15 cellular contexts compared by ENCODE assay signal in genomic region chr17:72699566-72699965, GRCh38.
A peak's percentile ranks its signal among the peaks of the same experiment; 100 is the strongest.
DNase-seq lines count a peak whose midpoint lies in the region; ATAC-seq, FAIRE-seq and TF ChIP-seq lines count a peak whose summit lies in the region.
"Had no signal": no experiment of that assay in that cellular context is flagged by ENCODE, and none has a peak within 500 bp of the region (broad histone marks: within the 10 kb centered on the region; RNA-seq: fewer than 3 reads in every experiment).

No MANE protein-coding gene starts in this region.

- H3K27ac ChIP-seq in A549: peak overlapping the region; percentile 55 to 85
- peak overlapping the region; percentile 6 for H3K27ac ChIP-seq in layer of hippocampus (ENCODE audit: low read depth, low read length)
- H3K27ac ChIP-seq: lower lobe of right lung, vagina had no signal

- H3K9me3 ChIP-seq in A549: peaks cover 6% of the 10 kb centered on the region; the same call in 1 of the 3 replicates
- H3K9me3 ChIP-seq: lower lobe of right lung, vagina had no signal

- no peak for TF ChIP-seq POLR2A in A549 (IDR thresholded peaks at IDR 0.05; ENCODE audit: low read length)

- peaks cover 53% of the 10 kb centered on the region for H3K4me1 ChIP-seq in A549
- H3K4me1 ChIP-seq: lower lobe of right lung had no signal

- H3K27me3 ChIP-seq in layer of hippocampus (ENCODE audit: control insufficient read depth, insufficient read depth, low read length): no peaks in the 10 kb centered on the region
- H3K27me3 ChIP-seq: vagina had no signal

- H3K4me3 ChIP-seq in A549 (no peak overlapping the region), cardiac fibroblast (replicated peaks in 1 of 2; ENCODE audit: low read depth in 2 of 2, low read length in 2 of 2) (no peak overlapping the region)
- H3K4me3 ChIP-seq: lower lobe of right lung, vagina had no signal

- no peak for TF ChIP-seq EP300 in A549 (IDR thresholded peaks at IDR 0.05)

- POLR2A ChIA-PET in A549 (lab: Yijun Ruan, JAX) (interaction anchor here (1.2 kb wide), 1 partner anchor 97 kb away, joined by 4 read pairs; no protein-coding TSS in a partner anchor), GM10248 (lab: Yijun Ruan, JAX) (no interaction called here)

- no peak for FAIRE-seq in A549 (lab: Jason Lieb, UNC)
- FAIRE-seq: GM12892 had no signal

- CTCF ChIA-PET in A549 (lab: Yijun Ruan, JAX) (interaction anchor here (0.6 to 22.2 kb wide), 9 partner anchors 11 to 602 kb away, joined by 3 to 240 read pairs (median 5); no protein-coding TSS in a partner anchor), GM10248 (lab: Yijun Ruan, JAX) (interaction anchor here (1.1 to 2.5 kb wide), 2 partner anchors 26 to 139 kb away, joined by 3 to 9 read pairs; no protein-coding TSS in a partner anchor)

- WGBS in A549 (ENCODE audit: missing lambda C conversion rate): 77% methylated on average over 5 of the region's 5 CpGs

- no peak for ATAC-seq in A549
- ATAC-seq in HG03139 (IDR thresholded peaks at IDR 0.05; ENCODE audit: unreplicated experiment): no peak
- ATAC-seq in GM21381 (IDR thresholded peaks at IDR 0.05; ENCODE audit: unreplicated experiment): no peak
- ATAC-seq: lower lobe of right lung had no signal

- no peak for TF ChIP-seq CTCF in A549 (IDR thresholded peaks at IDR 0.05)
- TF ChIP-seq CTCF in cardiac fibroblast (IDR thresholded peaks at IDR 0.05; ENCODE audit: low read depth, low read length): no peak
- TF ChIP-seq CTCF in GM10248 (IDR thresholded peaks at IDR 0.05; ENCODE audit: control extremely low read depth, extremely low read depth, low read depth, missing control alignments): no peak

- TF ChIP-seq RAD21 in A549 (conservative IDR thresholded peaks at IDR 0.05 in 1 of 2, IDR thresholded peaks at IDR 0.05 in 1 of 2): no peak

- H3K4me2 ChIP-seq in A549: peak overlapping the region; percentile 43

- DNase-seq in A549 (ENCODE audit: low read depth in 1 of 2, low spot score in 1 of 2) (no peak), HT1080 (ENCODE audit: low read depth) (peak; percentile 87), cardiac fibroblast (ENCODE audit: low read depth in 2 of 2) (peak; percentile 64 to 66), GM10248 (ENCODE audit: extremely low spot score) (no peak), HuH-7.5 (ENCODE audit: low spot score) (no peak)
- DNase-seq: activated CD8-positive, alpha-beta memory T cell treated with anti-CD3 and anti-CD28 coated beads, Interleukin-2, amount 50 U/mL, for 48 hours; DMS153; HCEC 1CT; lower lobe of right lung; NCI-H1694 treated with DMSO at 0.1 percent for 48 hours had no signal

TF ChIP-seq in A549, 52 proteins besides CTCF, POLR2A, EP300 and RAD21:
- TF ChIP-seq HES2 (IDR thresholded peaks at IDR 0.05): no peak
- no peak for TF ChIP-seq GATA3 (IDR thresholded peaks at IDR 0.05; ENCODE audit: borderline replicate concordance)
- TF ChIP-seq POLR2AphosphoS2 (conservative IDR thresholded peaks at IDR 0.05; ENCODE audit: low read length): no peak
- no peak for TF ChIP-seq HDAC2 (IDR thresholded peaks at IDR 0.05)
- no peak for TF ChIP-seq ZC3H11A (IDR thresholded peaks at IDR 0.05)
- TF ChIP-seq MAZ (IDR thresholded peaks at IDR 0.05; ENCODE audit: borderline replicate concordance, low read depth, low read length): no peak
- TF ChIP-seq BHLHE40 (IDR thresholded peaks at IDR 0.05; ENCODE audit: low read depth, low read length): no peak
- TF ChIP-seq ELK1 (IDR thresholded peaks at IDR 0.05; ENCODE audit: low read depth, low read length): no peak
- no peak for TF ChIP-seq MYC (IDR thresholded peaks at IDR 0.05; ENCODE audit: borderline replicate concordance, low read length)
- no peak for TF ChIP-seq RCOR1 (IDR thresholded peaks at IDR 0.05; ENCODE audit: low read depth, low read length)
- no peak for TF ChIP-seq KDM5A (IDR thresholded peaks at IDR 0.05)
- no peak for TF ChIP-seq EHF (CRISPR knock-in tag; IDR thresholded peaks at IDR 0.05)
- no peak for TF ChIP-seq ESRRA (IDR thresholded peaks at IDR 0.05; ENCODE audit: borderline replicate concordance, low read length)
- no peak for TF ChIP-seq NFE2L2 (conservative IDR thresholded peaks at IDR 0.05; ENCODE audit: low read length)
- TF ChIP-seq HOXB5 (CRISPR knock-in tag; IDR thresholded peaks at IDR 0.05): no peak

Comparison
In these comparisons a context has a peak if more than half of its experiments do, and no peak if none do; other contexts are left out.
1. DNase-seq: peak in HT1080 (single experiment) and cardiac fibroblast (2 of 2); none in A549 (0 of 2), GM10248 (single experiment) and HuH-7.5 (single experiment).